ENCODE assay signal across 1 cellular context in the genomic region with DNA sequence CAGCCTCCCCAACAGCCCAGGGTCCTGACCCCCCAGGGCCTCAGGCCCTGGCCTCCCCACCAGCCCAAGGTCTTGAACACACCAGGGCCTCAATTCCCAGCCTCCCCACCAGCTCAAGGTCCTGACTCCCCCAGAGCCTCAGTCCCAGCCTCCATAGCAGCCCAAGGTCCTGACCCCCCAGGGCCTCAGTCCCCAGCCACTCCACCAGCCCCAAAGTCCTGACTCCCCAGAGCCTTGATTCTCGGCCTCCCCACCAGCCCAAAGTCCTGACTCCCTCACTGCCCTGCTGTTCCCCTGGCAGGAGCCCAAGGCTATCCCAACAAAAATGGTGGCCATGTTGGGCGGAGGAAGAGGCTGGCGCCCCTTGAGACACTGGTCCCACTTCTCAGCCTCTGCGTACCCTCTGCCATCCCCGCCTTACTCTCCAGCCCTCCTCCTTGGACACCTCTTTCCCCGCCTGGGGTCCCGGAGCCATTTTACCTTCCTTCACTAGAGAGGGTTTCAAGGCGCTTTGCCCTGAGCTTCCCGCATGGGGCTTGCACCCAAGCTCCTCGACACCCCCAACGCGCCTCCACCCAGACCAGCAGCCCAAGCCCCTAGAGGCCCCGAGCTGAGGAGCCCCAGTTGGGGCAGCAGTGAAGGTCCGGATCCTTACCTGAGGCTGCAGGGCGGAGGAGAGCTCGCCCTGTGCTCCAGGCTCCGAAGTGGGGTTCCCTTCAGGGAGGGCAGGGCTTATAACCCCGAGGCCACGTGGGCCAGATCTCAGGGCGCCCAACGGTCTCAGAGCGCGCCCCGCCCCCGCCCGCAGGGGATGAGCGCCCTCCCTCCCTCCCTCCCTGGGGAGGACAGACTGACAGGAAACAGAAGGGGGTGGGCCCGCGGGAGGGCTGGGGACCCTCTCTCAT.
TF ChIP-seq lines count a peak whose summit lies in the region.

No MANE protein-coding gene starts in this region.

TF ChIP-seq in K562, 482 proteins besides CTCF, POLR2A, EP300 and RAD21 (continued from another document and continues in another):
- TF ChIP-seq, protein P1, sequence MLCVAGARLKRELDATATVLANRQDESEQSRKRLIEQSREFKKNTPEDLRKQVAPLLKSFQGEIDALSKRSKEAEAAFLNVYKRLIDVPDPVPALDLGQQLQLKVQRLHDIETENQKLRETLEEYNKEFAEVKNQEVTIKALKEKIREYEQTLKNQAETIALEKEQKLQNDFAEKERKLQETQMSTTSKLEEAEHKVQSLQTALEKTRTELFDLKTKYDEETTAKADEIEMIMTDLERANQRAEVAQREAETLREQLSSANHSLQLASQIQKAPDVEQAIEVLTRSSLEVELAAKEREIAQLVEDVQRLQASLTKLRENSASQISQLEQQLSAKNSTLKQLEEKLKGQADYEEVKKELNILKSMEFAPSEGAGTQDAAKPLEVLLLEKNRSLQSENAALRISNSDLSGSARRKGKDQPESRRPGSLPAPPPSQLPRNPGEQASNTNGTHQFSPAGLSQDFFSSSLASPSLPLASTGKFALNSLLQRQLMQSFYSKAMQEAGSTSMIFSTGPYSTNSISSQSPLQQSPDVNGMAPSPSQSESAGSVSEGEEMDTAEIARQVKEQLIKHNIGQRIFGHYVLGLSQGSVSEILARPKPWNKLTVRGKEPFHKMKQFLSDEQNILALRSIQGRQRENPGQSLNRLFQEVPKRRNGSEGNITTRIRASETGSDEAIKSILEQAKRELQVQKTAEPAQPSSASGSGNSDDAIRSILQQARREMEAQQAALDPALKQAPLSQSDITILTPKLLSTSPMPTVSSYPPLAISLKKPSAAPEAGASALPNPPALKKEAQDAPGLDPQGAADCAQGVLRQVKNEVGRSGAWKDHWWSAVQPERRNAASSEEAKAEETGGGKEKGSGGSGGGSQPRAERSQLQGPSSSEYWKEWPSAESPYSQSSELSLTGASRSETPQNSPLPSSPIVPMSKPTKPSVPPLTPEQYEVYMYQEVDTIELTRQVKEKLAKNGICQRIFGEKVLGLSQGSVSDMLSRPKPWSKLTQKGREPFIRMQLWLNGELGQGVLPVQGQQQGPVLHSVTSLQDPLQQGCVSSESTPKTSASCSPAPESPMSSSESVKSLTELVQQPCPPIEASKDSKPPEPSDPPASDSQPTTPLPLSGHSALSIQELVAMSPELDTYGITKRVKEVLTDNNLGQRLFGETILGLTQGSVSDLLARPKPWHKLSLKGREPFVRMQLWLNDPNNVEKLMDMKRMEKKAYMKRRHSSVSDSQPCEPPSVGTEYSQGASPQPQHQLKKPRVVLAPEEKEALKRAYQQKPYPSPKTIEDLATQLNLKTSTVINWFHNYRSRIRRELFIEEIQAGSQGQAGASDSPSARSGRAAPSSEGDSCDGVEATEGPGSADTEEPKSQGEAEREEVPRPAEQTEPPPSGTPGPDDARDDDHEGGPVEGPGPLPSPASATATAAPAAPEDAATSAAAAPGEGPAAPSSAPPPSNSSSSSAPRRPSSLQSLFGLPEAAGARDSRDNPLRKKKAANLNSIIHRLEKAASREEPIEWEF (CRISPR knock-in tag; IDR thresholded peaks at IDR 0.05): no peak
- TF ChIP-seq MCM5 (IDR thresholded peaks at IDR 0.05; ENCODE audit: low read depth): no peak
- TF ChIP-seq, protein P2, sequence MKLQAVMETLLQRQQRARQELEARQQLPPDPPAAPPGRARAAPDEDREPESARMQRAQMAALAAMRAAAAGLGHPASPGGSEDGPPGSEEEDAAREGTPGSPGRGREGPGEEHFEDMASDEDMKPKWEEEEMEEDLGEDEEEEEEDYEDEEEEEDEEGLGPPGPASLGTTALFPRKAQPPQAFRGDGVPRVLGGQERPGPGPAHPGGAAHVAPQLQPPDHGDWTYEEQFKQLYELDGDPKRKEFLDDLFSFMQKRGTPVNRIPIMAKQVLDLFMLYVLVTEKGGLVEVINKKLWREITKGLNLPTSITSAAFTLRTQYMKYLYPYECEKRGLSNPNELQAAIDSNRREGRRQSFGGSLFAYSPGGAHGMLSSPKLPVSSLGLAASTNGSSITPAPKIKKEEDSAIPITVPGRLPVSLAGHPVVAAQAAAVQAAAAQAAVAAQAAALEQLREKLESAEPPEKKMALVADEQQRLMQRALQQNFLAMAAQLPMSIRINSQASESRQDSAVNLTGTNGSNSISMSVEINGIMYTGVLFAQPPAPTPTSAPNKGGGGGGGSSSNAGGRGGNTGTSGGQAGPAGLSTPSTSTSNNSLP (IDR thresholded peaks at IDR 0.05; ENCODE audit: borderline replicate concordance, low read depth, low read length): no peak
- TF ChIP-seq, protein P3, sequence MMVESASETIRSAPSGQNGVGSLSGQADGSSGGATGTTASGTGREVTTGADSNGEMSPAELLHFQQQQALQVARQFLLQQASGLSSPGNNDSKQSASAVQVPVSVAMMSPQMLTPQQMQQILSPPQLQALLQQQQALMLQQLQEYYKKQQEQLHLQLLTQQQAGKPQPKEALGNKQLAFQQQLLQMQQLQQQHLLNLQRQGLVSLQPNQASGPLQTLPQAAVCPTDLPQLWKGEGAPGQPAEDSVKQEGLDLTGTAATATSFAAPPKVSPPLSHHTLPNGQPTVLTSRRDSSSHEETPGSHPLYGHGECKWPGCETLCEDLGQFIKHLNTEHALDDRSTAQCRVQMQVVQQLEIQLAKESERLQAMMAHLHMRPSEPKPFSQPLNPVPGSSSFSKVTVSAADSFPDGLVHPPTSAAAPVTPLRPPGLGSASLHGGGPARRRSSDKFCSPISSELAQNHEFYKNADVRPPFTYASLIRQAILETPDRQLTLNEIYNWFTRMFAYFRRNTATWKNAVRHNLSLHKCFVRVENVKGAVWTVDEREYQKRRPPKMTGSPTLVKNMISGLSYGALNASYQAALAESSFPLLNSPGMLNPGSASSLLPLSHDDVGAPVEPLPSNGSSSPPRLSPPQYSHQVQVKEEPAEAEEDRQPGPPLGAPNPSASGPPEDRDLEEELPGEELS (CRISPR knock-in tag; IDR thresholded peaks at IDR 0.05; ENCODE audit: borderline replicate concordance): peak; percentile 84; the same call in 1 of the 2 replicates
- TF ChIP-seq PTTG1 (tag; IDR thresholded peaks at IDR 0.05; ENCODE audit: low read depth): no peak
- TF ChIP-seq, protein P4, sequence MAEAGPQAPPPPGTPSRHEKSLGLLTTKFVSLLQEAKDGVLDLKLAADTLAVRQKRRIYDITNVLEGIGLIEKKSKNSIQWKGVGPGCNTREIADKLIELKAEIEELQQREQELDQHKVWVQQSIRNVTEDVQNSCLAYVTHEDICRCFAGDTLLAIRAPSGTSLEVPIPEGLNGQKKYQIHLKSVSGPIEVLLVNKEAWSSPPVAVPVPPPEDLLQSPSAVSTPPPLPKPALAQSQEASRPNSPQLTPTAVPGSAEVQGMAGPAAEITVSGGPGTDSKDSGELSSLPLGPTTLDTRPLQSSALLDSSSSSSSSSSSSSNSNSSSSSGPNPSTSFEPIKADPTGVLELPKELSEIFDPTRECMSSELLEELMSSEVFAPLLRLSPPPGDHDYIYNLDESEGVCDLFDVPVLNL (CRISPR knock-in tag; IDR thresholded peaks at IDR 0.05; ENCODE audit: low read depth): no peak
- TF ChIP-seq, protein P5, sequence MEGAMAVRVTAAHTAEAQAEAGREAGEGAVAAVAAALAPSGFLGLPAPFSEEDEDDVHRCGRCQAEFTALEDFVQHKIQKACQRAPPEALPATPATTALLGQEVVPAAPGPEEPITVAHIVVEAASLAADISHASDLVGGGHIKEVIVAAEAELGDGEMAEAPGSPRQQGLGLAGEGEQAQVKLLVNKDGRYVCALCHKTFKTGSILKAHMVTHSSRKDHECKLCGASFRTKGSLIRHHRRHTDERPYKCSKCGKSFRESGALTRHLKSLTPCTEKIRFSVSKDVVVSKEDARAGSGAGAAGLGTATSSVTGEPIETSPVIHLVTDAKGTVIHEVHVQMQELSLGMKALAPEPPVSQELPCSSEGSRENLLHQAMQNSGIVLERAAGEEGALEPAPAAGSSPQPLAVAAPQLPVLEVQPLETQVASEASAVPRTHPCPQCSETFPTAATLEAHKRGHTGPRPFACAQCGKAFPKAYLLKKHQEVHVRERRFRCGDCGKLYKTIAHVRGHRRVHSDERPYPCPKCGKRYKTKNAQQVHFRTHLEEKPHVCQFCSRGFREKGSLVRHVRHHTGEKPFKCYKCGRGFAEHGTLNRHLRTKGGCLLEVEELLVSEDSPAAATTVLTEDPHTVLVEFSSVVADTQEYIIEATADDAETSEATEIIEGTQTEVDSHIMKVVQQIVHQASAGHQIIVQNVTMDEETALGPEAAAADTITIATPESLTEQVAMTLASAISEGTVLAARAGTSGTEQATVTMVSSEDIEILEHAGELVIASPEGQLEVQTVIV (CRISPR knock-in tag; IDR thresholded peaks at IDR 0.05; ENCODE audit: borderline replicate concordance): no peak
- TF ChIP-seq ZFPM2 (CRISPR knock-in tag; IDR thresholded peaks at IDR 0.05): no peak; the same call in 1 of the 2 replicates
- no peak for TF ChIP-seq ZNF785 (CRISPR knock-in tag; IDR thresholded peaks at IDR 0.05)
- no peak for TF ChIP-seq ZFX (CRISPR knock-in tag; IDR thresholded peaks at IDR 0.05)
- no peak for TF ChIP-seq ZNF780A (CRISPR knock-in tag; IDR thresholded peaks at IDR 0.05)
- TF ChIP-seq SMC3 (conservative IDR thresholded peaks at IDR 0.05; ENCODE audit: insufficient read depth, low read depth, low read length): peak; percentile 39; the same call in 1 of the 2 replicates
- TF ChIP-seq NCOA1 (IDR thresholded peaks at IDR 0.05; ENCODE audit: low read depth): no peak; the same call in 1 of the 2 replicates
- no peak for TF ChIP-seq ETV1 (tag; conservative IDR thresholded peaks at IDR 0.05; ENCODE audit: low read depth)
- TF ChIP-seq, protein P6, sequence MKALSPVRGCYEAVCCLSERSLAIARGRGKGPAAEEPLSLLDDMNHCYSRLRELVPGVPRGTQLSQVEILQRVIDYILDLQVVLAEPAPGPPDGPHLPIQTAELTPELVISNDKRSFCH (CRISPR knock-in tag; IDR thresholded peaks at IDR 0.05): no peak
- TF ChIP-seq, protein P6 (tag; IDR thresholded peaks at IDR 0.05): peak; percentile 81
- peak; percentile 19; the same call in 1 of the 2 replicates for TF ChIP-seq TOE1 (IDR thresholded peaks at IDR 0.05; ENCODE audit: borderline replicate concordance)
- TF ChIP-seq TOE1 (CRISPR knock-in tag; IDR thresholded peaks at IDR 0.05; ENCODE audit: borderline replicate concordance, low read depth): peak; percentile 61; the same call in 1 of the 2 replicates
- TF ChIP-seq, protein P7, sequence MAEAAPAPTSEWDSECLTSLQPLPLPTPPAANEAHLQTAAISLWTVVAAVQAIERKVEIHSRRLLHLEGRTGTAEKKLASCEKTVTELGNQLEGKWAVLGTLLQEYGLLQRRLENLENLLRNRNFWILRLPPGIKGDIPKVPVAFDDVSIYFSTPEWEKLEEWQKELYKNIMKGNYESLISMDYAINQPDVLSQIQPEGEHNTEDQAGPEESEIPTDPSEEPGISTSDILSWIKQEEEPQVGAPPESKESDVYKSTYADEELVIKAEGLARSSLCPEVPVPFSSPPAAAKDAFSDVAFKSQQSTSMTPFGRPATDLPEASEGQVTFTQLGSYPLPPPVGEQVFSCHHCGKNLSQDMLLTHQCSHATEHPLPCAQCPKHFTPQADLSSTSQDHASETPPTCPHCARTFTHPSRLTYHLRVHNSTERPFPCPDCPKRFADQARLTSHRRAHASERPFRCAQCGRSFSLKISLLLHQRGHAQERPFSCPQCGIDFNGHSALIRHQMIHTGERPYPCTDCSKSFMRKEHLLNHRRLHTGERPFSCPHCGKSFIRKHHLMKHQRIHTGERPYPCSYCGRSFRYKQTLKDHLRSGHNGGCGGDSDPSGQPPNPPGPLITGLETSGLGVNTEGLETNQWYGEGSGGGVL (CRISPR knock-in tag; IDR thresholded peaks at IDR 0.05): no peak
- TF ChIP-seq, protein P8, sequence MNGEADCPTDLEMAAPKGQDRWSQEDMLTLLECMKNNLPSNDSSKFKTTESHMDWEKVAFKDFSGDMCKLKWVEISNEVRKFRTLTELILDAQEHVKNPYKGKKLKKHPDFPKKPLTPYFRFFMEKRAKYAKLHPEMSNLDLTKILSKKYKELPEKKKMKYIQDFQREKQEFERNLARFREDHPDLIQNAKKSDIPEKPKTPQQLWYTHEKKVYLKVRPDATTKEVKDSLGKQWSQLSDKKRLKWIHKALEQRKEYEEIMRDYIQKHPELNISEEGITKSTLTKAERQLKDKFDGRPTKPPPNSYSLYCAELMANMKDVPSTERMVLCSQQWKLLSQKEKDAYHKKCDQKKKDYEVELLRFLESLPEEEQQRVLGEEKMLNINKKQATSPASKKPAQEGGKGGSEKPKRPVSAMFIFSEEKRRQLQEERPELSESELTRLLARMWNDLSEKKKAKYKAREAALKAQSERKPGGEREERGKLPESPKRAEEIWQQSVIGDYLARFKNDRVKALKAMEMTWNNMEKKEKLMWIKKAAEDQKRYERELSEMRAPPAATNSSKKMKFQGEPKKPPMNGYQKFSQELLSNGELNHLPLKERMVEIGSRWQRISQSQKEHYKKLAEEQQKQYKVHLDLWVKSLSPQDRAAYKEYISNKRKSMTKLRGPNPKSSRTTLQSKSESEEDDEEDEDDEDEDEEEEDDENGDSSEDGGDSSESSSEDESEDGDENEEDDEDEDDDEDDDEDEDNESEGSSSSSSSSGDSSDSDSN (IDR thresholded peaks at IDR 0.05; ENCODE audit: borderline replicate concordance in 1 of 2, low read depth in 2 of 2, low read length in 2 of 2): no peak
- no peak for TF ChIP-seq MCM7 (IDR thresholded peaks at IDR 0.05)
- no peak for TF ChIP-seq MTA1 (IDR thresholded peaks at IDR 0.05; ENCODE audit: borderline replicate concordance)
- TF ChIP-seq ZNF311 (CRISPR knock-in tag; IDR thresholded peaks at IDR 0.05): no peak
- 0 out of 2 replicates have a peak, but pooled peaks have one; percentile 83 for TF ChIP-seq ZNF282 (CRISPR knock-in tag; IDR thresholded peaks at IDR 0.05)
- TF ChIP-seq TAF7 (tag; IDR thresholded peaks at IDR 0.05): peak; percentile 96
- TF ChIP-seq, protein P9, sequence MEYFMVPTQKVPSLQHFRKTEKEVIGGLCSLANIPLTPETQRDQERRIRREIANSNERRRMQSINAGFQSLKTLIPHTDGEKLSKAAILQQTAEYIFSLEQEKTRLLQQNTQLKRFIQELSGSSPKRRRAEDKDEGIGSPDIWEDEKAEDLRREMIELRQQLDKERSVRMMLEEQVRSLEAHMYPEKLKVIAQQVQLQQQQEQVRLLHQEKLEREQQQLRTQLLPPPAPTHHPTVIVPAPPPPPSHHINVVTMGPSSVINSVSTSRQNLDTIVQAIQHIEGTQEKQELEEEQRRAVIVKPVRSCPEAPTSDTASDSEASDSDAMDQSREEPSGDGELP (CRISPR knock-in tag; IDR thresholded peaks at IDR 0.05; ENCODE audit: borderline replicate concordance): peak; percentile 76
- TF ChIP-seq, protein P10, sequence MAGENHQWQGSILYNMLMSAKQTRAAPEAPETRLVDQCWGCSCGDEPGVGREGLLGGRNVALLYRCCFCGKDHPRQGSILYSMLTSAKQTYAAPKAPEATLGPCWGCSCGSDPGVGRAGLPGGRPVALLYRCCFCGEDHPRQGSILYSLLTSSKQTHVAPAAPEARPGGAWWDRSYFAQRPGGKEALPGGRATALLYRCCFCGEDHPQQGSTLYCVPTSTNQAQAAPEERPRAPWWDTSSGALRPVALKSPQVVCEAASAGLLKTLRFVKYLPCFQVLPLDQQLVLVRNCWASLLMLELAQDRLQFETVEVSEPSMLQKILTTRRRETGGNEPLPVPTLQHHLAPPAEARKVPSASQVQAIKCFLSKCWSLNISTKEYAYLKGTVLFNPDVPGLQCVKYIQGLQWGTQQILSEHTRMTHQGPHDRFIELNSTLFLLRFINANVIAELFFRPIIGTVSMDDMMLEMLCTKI (IDR thresholded peaks at IDR 0.05; ENCODE audit: partially characterized antibody): no peak
- no peak for TF ChIP-seq SMARCC2 (IDR thresholded peaks at IDR 0.05; ENCODE audit: low read depth)
